ENCODE assay signal across 1 cellular context in the genomic region with DNA sequence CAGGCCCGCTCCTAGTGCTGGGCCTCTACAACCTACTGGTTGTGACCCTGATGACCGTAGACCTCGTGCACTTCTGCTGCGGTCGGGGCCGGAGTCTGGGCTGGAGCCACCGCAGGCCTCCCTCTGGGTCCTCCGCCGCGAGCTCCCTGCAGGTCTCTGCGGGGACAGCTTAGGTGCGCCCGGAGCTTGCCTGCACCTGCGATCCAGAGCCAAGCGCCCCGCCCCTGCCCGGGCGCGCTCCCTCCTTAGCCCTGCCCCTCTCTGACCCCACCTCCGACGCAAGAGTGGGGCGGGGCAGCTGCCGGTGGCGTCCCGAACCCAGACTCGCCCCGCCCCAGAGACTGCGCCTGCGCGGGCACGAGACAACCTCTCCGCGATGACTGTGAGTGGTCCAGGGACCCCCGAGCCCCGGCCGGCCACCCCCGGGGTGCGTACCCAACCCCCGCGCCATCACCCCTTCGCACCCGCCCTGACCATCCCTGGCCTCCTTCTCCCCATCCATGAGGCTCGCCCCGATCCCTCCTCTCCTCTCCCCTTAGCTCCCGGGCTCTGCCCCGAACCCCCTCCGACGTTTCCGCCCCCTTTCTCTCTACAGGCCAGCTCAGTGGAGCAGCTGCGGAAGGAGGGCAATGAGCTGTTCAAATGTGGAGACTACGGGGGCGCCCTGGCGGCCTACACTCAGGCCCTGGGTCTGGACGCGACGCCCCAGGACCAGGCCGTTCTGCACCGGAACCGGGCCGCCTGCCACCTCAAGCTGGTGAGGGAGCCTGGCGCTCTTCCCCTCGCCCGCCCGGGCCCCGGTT.
TF ChIP-seq lines count a peak whose summit lies in the region.

TSS of gene UNC45A (plus strand) at position 337 of the 803 bp plus-strand sequence. CDS start at position 377, 40 bp downstream.

TF ChIP-seq in HepG2, 621 proteins besides CTCF, POLR2A, EP300 and RAD21 (continued from another document and continues in another):
- TF ChIP-seq, protein P1, sequence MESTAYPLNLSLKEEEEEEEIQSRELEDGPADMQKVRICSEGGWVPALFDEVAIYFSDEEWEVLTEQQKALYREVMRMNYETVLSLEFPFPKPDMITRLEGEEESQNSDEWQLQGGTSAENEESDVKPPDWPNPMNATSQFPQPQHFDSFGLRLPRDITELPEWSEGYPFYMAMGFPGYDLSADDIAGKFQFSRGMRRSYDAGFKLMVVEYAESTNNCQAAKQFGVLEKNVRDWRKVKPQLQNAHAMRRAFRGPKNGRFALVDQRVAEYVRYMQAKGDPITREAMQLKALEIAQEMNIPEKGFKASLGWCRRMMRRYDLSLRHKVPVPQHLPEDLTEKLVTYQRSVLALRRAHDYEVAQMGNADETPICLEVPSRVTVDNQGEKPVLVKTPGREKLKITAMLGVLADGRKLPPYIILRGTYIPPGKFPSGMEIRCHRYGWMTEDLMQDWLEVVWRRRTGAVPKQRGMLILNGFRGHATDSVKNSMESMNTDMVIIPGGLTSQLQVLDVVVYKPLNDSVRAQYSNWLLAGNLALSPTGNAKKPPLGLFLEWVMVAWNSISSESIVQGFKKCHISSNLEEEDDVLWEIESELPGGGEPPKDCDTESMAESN (CRISPR knock-in tag; conservative IDR thresholded peaks at IDR 0.05), result 0 out of 2 replicates have a peak, but pooled peaks have one; percentile 46
- peak; percentile 84 for TF ChIP-seq SP5 (CRISPR knock-in tag; IDR thresholded peaks at IDR 0.05; ENCODE audit: borderline replicate concordance, low read depth)
- TF ChIP-seq ZNF543 (CRISPR knock-in tag; IDR thresholded peaks at IDR 0.05), result 0 out of 2 replicates have a peak, but pooled peaks have one; percentile 17
- peak; percentile 53; the same call in 1 of the 2 replicates for TF ChIP-seq MYC (CRISPR knock-in tag; IDR thresholded peaks at IDR 0.05; ENCODE audit: borderline replicate concordance)
- peak; percentile 35; the same call in 1 of the 2 replicates for TF ChIP-seq SRY (CRISPR knock-in tag; IDR thresholded peaks at IDR 0.05)
- no peak for TF ChIP-seq PRDM10 (CRISPR knock-in tag; IDR thresholded peaks at IDR 0.05; ENCODE audit: low read depth)
- peak; percentile 42; the same call in 1 of the 2 replicates for TF ChIP-seq ZNF614 (CRISPR knock-in tag; IDR thresholded peaks at IDR 0.05; ENCODE audit: borderline replicate concordance)
- TF ChIP-seq ZNF709 (CRISPR knock-in tag; IDR thresholded peaks at IDR 0.05), result peak; percentile 27; the same call in 1 of the 2 replicates
- peak; percentile 34; the same call in 1 of the 2 replicates for TF ChIP-seq TBX2 (CRISPR knock-in tag; IDR thresholded peaks at IDR 0.05; ENCODE audit: borderline replicate concordance)
- TF ChIP-seq RBFOX2 (IDR thresholded peaks at IDR 0.05; ENCODE audit: low read depth, low read length), result peak; percentile 78
- TF ChIP-seq ZNF138 (CRISPR knock-in tag; IDR thresholded peaks at IDR 0.05; ENCODE audit: low read depth), result peak; percentile 16; the same call in 1 of the 2 replicates
- TF ChIP-seq MED1 (CRISPR knock-in tag; IDR thresholded peaks at IDR 0.05), result no peak
- 0 out of 2 replicates have a peak, but pooled peaks have one; percentile 53 for TF ChIP-seq CCDC6 (CRISPR knock-in tag; IDR thresholded peaks at IDR 0.05)
- TF ChIP-seq KDM5A (IDR thresholded peaks at IDR 0.05; ENCODE audit: borderline replicate concordance, low read length), result peak; percentile 49; the same call in 1 of the 2 replicates
- peak in 1 of 2 experiments; percentile 60; a peak in 1 of 4 replicates for TF ChIP-seq KLF16 (CRISPR knock-in tag; IDR thresholded peaks at IDR 0.05)
- TF ChIP-seq CENPT (CRISPR knock-in tag; IDR thresholded peaks at IDR 0.05; ENCODE audit: low read depth), result peak; percentile 20; the same call in 1 of the 2 replicates
- TF ChIP-seq ZNF510 (CRISPR knock-in tag; IDR thresholded peaks at IDR 0.05; ENCODE audit: low read depth), result peak; percentile 86; the same call in 1 of the 2 replicates
- TF ChIP-seq TAF15 (IDR thresholded peaks at IDR 0.05; ENCODE audit: low read depth, low read length, poor library complexity, severe bottlenecking), result no peak
- TF ChIP-seq ZKSCAN8 (CRISPR knock-in tag; IDR thresholded peaks at IDR 0.05; ENCODE audit: borderline replicate concordance), result no peak
- TF ChIP-seq ZNF251 (CRISPR knock-in tag; IDR thresholded peaks at IDR 0.05), result 0 out of 2 replicates have a peak, but pooled peaks have one; percentile 61
- 0 out of 2 replicates have a peak, but pooled peaks have one; percentile 52 for TF ChIP-seq ZMAT3 (CRISPR knock-in tag; conservative IDR thresholded peaks at IDR 0.05)
- TF ChIP-seq, protein P2, sequence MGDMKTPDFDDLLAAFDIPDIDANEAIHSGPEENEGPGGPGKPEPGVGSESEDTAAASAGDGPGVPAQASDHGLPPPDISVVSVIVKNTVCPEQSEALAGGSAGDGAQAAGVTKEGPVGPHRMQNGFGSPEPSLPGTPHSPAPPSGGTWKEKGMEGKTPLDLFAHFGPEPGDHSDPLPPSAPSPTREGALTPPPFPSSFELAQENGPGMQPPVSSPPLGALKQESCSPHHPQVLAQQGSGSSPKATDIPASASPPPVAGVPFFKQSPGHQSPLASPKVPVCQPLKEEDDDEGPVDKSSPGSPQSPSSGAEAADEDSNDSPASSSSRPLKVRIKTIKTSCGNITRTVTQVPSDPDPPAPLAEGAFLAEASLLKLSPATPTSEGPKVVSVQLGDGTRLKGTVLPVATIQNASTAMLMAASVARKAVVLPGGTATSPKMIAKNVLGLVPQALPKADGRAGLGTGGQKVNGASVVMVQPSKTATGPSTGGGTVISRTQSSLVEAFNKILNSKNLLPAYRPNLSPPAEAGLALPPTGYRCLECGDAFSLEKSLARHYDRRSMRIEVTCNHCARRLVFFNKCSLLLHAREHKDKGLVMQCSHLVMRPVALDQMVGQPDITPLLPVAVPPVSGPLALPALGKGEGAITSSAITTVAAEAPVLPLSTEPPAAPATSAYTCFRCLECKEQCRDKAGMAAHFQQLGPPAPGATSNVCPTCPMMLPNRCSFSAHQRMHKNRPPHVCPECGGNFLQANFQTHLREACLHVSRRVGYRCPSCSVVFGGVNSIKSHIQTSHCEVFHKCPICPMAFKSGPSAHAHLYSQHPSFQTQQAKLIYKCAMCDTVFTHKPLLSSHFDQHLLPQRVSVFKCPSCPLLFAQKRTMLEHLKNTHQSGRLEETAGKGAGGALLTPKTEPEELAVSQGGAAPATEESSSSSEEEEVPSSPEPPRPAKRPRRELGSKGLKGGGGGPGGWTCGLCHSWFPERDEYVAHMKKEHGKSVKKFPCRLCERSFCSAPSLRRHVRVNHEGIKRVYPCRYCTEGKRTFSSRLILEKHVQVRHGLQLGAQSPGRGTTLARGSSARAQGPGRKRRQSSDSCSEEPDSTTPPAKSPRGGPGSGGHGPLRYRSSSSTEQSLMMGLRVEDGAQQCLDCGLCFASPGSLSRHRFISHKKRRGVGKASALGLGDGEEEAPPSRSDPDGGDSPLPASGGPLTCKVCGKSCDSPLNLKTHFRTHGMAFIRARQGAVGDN (CRISPR knock-in tag; IDR thresholded peaks at IDR 0.05), result peak; percentile 86
- TF ChIP-seq, protein P3, sequence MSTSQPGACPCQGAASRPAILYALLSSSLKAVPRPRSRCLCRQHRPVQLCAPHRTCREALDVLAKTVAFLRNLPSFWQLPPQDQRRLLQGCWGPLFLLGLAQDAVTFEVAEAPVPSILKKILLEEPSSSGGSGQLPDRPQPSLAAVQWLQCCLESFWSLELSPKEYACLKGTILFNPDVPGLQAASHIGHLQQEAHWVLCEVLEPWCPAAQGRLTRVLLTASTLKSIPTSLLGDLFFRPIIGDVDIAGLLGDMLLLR (CRISPR knock-in tag; IDR thresholded peaks at IDR 0.05), result peak; percentile 22; the same call in 1 of the 2 replicates
- TF ChIP-seq HDAC2 (CRISPR knock-in tag; IDR thresholded peaks at IDR 0.05), result peak; percentile 39; the same call in 1 of the 2 replicates
- peak; percentile 78; the same call in 1 of the 2 replicates for TF ChIP-seq NFKB2 (CRISPR knock-in tag; IDR thresholded peaks at IDR 0.05; ENCODE audit: borderline replicate concordance)
- TF ChIP-seq ELF4 (CRISPR knock-in tag; IDR thresholded peaks at IDR 0.05; ENCODE audit: borderline replicate concordance), result no peak
- peak; percentile 53; the same call in 1 of the 2 replicates for TF ChIP-seq ZNF607 (CRISPR knock-in tag; IDR thresholded peaks at IDR 0.05; ENCODE audit: borderline replicate concordance)
- peak; percentile 34; the same call in 1 of the 2 replicates for TF ChIP-seq DMAP1 (CRISPR knock-in tag; IDR thresholded peaks at IDR 0.05)
- TF ChIP-seq ASH2L (IDR thresholded peaks at IDR 0.05; ENCODE audit: insufficient read length, low read depth, low read length), result peak; percentile 26
- peak; percentile 40 for TF ChIP-seq GATAD2A (CRISPR knock-in tag; IDR thresholded peaks at IDR 0.05)
- no peak for TF ChIP-seq TGIF2 (CRISPR knock-in tag; IDR thresholded peaks at IDR 0.05)
- no peak for TF ChIP-seq MBD4 (IDR thresholded peaks at IDR 0.05; ENCODE audit: borderline replicate concordance, low read length)
- peak; percentile 50 for TF ChIP-seq PTBP1 (IDR thresholded peaks at IDR 0.05; ENCODE audit: low read depth, low read length, poor library complexity, severe bottlenecking)
- 0 out of 2 replicates have a peak, but pooled peaks have one; percentile 43 for TF ChIP-seq ATF7-NPFF (CRISPR knock-in tag; IDR thresholded peaks at IDR 0.05; ENCODE audit: low read depth)
- TF ChIP-seq, protein P4, sequence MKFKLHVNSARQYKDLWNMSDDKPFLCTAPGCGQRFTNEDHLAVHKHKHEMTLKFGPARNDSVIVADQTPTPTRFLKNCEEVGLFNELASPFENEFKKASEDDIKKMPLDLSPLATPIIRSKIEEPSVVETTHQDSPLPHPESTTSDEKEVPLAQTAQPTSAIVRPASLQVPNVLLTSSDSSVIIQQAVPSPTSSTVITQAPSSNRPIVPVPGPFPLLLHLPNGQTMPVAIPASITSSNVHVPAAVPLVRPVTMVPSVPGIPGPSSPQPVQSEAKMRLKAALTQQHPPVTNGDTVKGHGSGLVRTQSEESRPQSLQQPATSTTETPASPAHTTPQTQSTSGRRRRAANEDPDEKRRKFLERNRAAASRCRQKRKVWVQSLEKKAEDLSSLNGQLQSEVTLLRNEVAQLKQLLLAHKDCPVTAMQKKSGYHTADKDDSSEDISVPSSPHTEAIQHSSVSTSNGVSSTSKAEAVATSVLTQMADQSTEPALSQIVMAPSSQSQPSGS (CRISPR knock-in tag; IDR thresholded peaks at IDR 0.05), result 0 out of 2 replicates have a peak, but pooled peaks have one; percentile 27
- TF ChIP-seq SIX4 (CRISPR knock-in tag; IDR thresholded peaks at IDR 0.05), result no peak
- TF ChIP-seq ZNF652 (CRISPR knock-in tag; IDR thresholded peaks at IDR 0.05; ENCODE audit: borderline replicate concordance, low read depth), result no peak
- 0 out of 2 replicates have a peak, but pooled peaks have one; percentile 29 for TF ChIP-seq ZNF224 (CRISPR knock-in tag; IDR thresholded peaks at IDR 0.05)
- TF ChIP-seq ZBTB14 (CRISPR knock-in tag; IDR thresholded peaks at IDR 0.05), result peak; percentile 60
- TF ChIP-seq, protein P5, sequence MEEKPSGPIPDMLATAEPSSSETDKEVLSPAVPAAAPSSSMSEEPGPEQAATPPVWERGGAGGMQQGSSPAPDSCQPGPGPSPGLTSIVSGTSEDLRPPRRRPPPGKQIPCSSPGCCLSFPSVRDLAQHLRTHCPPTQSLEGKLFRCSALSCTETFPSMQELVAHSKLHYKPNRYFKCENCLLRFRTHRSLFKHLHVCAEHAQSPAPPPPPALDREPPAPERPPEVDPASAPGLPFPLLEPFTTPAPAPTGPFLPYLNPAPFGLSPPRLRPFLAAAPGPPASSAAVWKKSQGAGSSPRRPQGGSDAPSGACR (CRISPR knock-in tag; IDR thresholded peaks at IDR 0.05), result 0 out of 2 replicates have a peak, but pooled peaks have one; percentile 0
- no peak for TF ChIP-seq NR2C2 (CRISPR knock-in tag; IDR thresholded peaks at IDR 0.05; ENCODE audit: borderline replicate concordance)
- peak; percentile 43 for TF ChIP-seq IKZF4 (CRISPR knock-in tag; IDR thresholded peaks at IDR 0.05; ENCODE audit: borderline replicate concordance, low read depth, not compliant biosample characterization)
- TF ChIP-seq KDM2A (CRISPR knock-in tag; IDR thresholded peaks at IDR 0.05; ENCODE audit: borderline replicate concordance, low read depth), result 0 out of 2 replicates have a peak, but pooled peaks have one; percentile 43
